ENCODE assay signal across 31 cellular contexts in the genomic region with DNA sequence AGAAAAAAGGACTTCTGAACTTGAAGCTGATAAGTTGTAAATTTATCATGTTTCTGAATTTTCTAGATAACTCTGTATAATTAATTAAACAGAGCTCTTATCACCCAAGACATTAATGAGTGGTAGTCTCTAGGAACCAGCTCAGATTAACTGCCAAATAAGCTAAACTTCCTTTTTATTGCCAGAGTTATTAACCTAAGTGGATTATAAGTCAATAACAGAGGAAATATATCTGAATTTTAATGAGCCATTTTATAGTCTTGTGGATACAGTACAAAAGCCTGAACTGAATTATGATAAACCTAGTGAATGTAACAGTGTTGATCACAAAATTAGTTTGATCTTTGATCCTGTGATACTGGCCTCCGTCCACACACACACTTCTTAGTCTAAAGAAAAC.
"Had no signal": no experiment of that assay in that cellular context is flagged by ENCODE, and none has a peak within 500 bp of the region (broad histone marks: within the 10 kb centered on the region; RNA-seq: fewer than 3 reads in every experiment).

No MANE protein-coding gene starts in this region.

- DNase-seq: activated CD4-positive, alpha-beta T cell treated with anti-CD3 and anti-CD28 coated beads for 4 hours; activated CD4-positive, alpha-beta T cell treated with anti-CD3 and anti-CD28 coated beads, Interleukin-2, amount 50 U/mL, for 4 hours; activated CD8-positive, alpha-beta memory T cell treated with anti-CD3 and anti-CD28 coated beads for 24 hours; activated effector memory CD4-positive, alpha-beta T cell treated with anti-CD3 and anti-CD28 coated beads, Interleukin-2, amount 50 U/mL, for 16 hours; activated naive CD4-positive, alpha-beta T cell treated with anti-CD3 and anti-CD28 coated beads for 36 hours; activated naive CD8-positive, alpha-beta T cell treated with anti-CD3 and anti-CD28 coated beads for 36 hours; activated T-cell treated with anti-CD3 and anti-CD28 coated beads, Interleukin-2, amount 50 U/mL, for 1 hour; adrenal gland; aorta; body of pancreas; colonic mucosa; effector CD8-positive, alpha-beta T cell; left cardiac atrium; midbrain; naive thymus-derived CD4-positive, alpha-beta T cell; occipital lobe; psoas muscle; sigmoid colon; stimulated activated CD4-positive, alpha-beta T cell treated with anti-CD3 and anti-CD28 coated beads, Interleukin-15, amount 100 ng/mL, for 24 hours; stimulated activated CD4-positive, alpha-beta T cell treated with anti-CD3 and anti-CD28 coated beads, Interleukin-2, amount 100 ng/mL, for 24 hours; stimulated activated naive B cell treated with anti-CD40 and anti-IgM and Interleukin-4, amounts not matched to agents 10 μg/mL and 1 μg/mL and 100 μg/mL, for 72 hours; stomach; T-helper 2 cell; tibial artery; upper lobe of right lung had no signal

- H3K9me3 ChIP-seq: adrenal gland, body of pancreas, colonic mucosa, psoas muscle, sigmoid colon, stomach, tibial artery, upper lobe of right lung had no signal

- H3K4me3 ChIP-seq: adrenal gland, body of pancreas, colonic mucosa, psoas muscle, sigmoid colon, stomach, tibial artery, upper lobe of right lung had no signal

- H3K36me3 ChIP-seq: adrenal gland, colonic mucosa, sigmoid colon, stomach, tibial artery, upper lobe of right lung had no signal

- H3K27me3 ChIP-seq: adrenal gland, body of pancreas, colonic mucosa, sigmoid colon, stomach, tibial artery, upper lobe of right lung had no signal

- FAIRE-seq: endometrium, frontal cortex, keratinocyte had no signal

- H3K4me1 ChIP-seq: parathyroid adenoma had no signal

- H3K27ac ChIP-seq: adrenal gland, body of pancreas, colonic mucosa, epithelial cell of prostate, parathyroid adenoma, psoas muscle, sigmoid colon, stomach, tibial artery, upper lobe of right lung, VCaP had no signal
